ENCODE assay signal across 17 cellular contexts in the genomic region with DNA sequence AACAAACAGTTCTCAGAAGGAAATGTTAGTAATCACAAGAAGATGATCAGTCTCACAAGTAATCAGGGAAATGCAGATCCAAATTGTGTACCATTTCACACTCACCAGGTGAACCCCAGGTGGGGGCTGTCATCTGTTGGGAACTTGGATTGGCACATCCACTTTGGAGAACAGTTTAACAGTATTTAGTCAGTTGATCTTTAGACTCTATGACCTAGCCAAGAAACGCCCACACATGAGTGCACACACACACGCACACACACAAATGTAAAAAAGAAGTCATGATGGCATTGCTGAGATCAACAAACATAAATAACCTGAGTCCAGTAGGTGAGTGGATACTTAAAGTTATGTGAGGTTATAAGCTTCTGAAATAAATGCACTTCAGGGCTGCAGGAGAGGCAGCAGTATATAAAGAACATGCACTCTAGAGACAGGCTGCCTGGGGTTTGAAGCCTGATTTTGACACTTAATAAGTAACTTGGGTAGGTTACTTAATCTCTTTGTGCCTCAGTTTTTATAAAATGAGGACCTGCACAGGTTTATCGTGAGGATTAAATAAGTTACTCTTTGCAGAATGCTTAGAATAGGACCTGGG. TPM values are rescaled to one million over a fixed set of nuclear protein-coding genes. Genes with fewer than 3 reads are reported as not detected.
DNase-seq lines count a peak whose midpoint lies in the region; ATAC-seq and TF ChIP-seq lines count a peak whose summit lies in the region.
"Had no signal": no experiment of that assay in that cellular context is flagged by ENCODE, and none has a peak within 500 bp of the region (broad histone marks: within the 10 kb centered on the region; RNA-seq: fewer than 3 reads in every experiment).

No MANE protein-coding gene starts in this region.

- H3K27ac Mint-ChIP-seq in activated T-helper 1 cell treated with anti-CD3 and anti-CD28 coated beads, Interleukin-12 subunit alpha, Interleukin-12 subunit beta, Interleukin-2, Interleukin-4 antibody, amounts not matched to agents 30 ng/mL and 10 ng/mL and 1 ng/mL, durations not matched to agents 14 hours and 24 hours and 36 hours = no peak overlapping the region
- H3K27ac Mint-ChIP-seq: HFFc6 had no signal

- peaks cover 18% of the 10 kb centered on the region for H3K4me1 Mint-ChIP-seq in activated T-helper 1 cell treated with anti-CD3 and anti-CD28 coated beads, Interleukin-12 subunit alpha, Interleukin-12 subunit beta, Interleukin-2, Interleukin-4 antibody, amounts not matched to agents 30 ng/mL and 10 ng/mL and 1 ng/mL, durations not matched to agents 14 hours and 24 hours and 36 hours (ENCODE audit: low read depth)

- H3K36me3 ChIP-seq in mucosa of descending colon (ENCODE audit: low read depth) = no peaks in the 10 kb centered on the region
- H3K36me3 ChIP-seq: SJCRH30 had no signal

- peaks cover 17% of the 10 kb centered on the region for H3K4me1 ChIP-seq in mucosa of descending colon (ENCODE audit: low read depth)
- H3K4me1 ChIP-seq: SJCRH30 had no signal

- H3K36me3 Mint-ChIP-seq in activated T-helper 1 cell treated with anti-CD3 and anti-CD28 coated beads, Interleukin-12 subunit alpha, Interleukin-12 subunit beta, Interleukin-2, Interleukin-4 antibody, amounts not matched to agents 30 ng/mL and 10 ng/mL and 1 ng/mL, durations not matched to agents 14 hours and 24 hours and 36 hours (ENCODE audit: low read depth) = peaks cover 8% of the 10 kb centered on the region

- DNase-seq in ecto neural progenitor cell (ENCODE audit: low spot score) (peak; percentile 3), left colon (no peak), mucosa of descending colon (peak in 1 of 3 donors; percentile 51), amygdala (lab: John Stamatoyannopoulos, UW) (no peak), T-helper 2 cell (no peak)
- no peak for DNase-seq in activated T-helper 1 cell treated with anti-CD3 and anti-CD28 coated beads, Interleukin-12 subunit alpha, Interleukin-12 subunit beta, Interleukin-2, Interleukin-4 antibody, amounts not matched to agents 30 ng/mL and 10 ng/mL and 1 ng/mL, durations not matched to agents 14 hours and 24 hours and 36 hours (ENCODE audit: low spot score)
- DNase-seq: AML-193, DND-41, HFFc6, NCI-H1417, NCI-H187, NCI-H2107, NCI-H226, NCI-H526, PC-9, SJCRH30 had no signal

- H3K4me3 Mint-ChIP-seq in activated T-helper 1 cell treated with anti-CD3 and anti-CD28 coated beads, Interleukin-12 subunit alpha, Interleukin-12 subunit beta, Interleukin-2, Interleukin-4 antibody, amounts not matched to agents 30 ng/mL and 10 ng/mL and 1 ng/mL, durations not matched to agents 14 hours and 24 hours and 36 hours = no peak overlapping the region
- H3K4me3 Mint-ChIP-seq: HFFc6 had no signal

- no peak overlapping the region for H3K4me3 ChIP-seq in mucosa of descending colon
- H3K4me3 ChIP-seq: PC-9, SJCRH30 had no signal

- peaks cover 3% of the 10 kb centered on the region for H3K9me3 ChIP-seq in mucosa of descending colon

- intact Hi-C loops in left colon (cut with DNase I, micrococcal nuclease) = no loop called here
- intact Hi-C loops in mucosa of descending colon (cut with DNase I, micrococcal nuclease) = no loop called here
- intact Hi-C loops in activated T-helper 1 cell treated with anti-CD3 and anti-CD28 coated beads, Interleukin-12 subunit alpha, Interleukin-12 subunit beta, Interleukin-2, Interleukin-4 antibody, amounts not matched to agents 30 ng/mL and 10 ng/mL and 1 ng/mL, durations not matched to agents 14 hours and 24 hours and 36 hours (cut with micrococcal nuclease) = no loop called here

- peaks cover 1% of the 10 kb centered on the region for H3K27me3 Mint-ChIP-seq in activated T-helper 1 cell treated with anti-CD3 and anti-CD28 coated beads, Interleukin-12 subunit alpha, Interleukin-12 subunit beta, Interleukin-2, Interleukin-4 antibody, amounts not matched to agents 30 ng/mL and 10 ng/mL and 1 ng/mL, durations not matched to agents 14 hours and 24 hours and 36 hours (ENCODE audit: insufficient read depth)

- TF ChIP-seq CTCF in mucosa of descending colon (IDR thresholded peaks at IDR 0.05) = no peak

- ATAC-seq in left colon (peak; percentile 87), mucosa of descending colon (peak; percentile 90), GM21786 (IDR thresholded peaks at IDR 0.05; ENCODE audit: unreplicated experiment) (no peak)

- peaks cover 26% of the 10 kb centered on the region for H3K9me3 Mint-ChIP-seq in activated T-helper 1 cell treated with anti-CD3 and anti-CD28 coated beads, Interleukin-12 subunit alpha, Interleukin-12 subunit beta, Interleukin-2, Interleukin-4 antibody, amounts not matched to agents 30 ng/mL and 10 ng/mL and 1 ng/mL, durations not matched to agents 14 hours and 24 hours and 36 hours

RNA-seq across cellular contexts. Expression of a gene that starts 17.7 kb away (rescaled TPM):
- total RNA-seq in left colon (1 to 10 TPM; 5.2 to 7.1 TPM), mucosa of descending colon (1 to 10 TPM; 4.3 to 9.6 (median 7.8) TPM)
- 10.4 and 10.5 TPM in 2 replicates for total RNA-seq in activated T-helper 1 cell treated with anti-CD3 and anti-CD28 coated beads, Interleukin-12 subunit alpha, Interleukin-12 subunit beta, Interleukin-2, Interleukin-4 antibody, amounts not matched to agents 30 ng/mL and 10 ng/mL and 1 ng/mL, durations not matched to agents 14 hours and 24 hours and 36 hours

RNA-seq across cellular contexts. Expression of a gene that starts 24.8 kb away (rescaled TPM):
- total RNA-seq in left colon (1 to 10 TPM; 6.9 to 7.3 TPM), mucosa of descending colon (10 to 100 TPM in 1 of 3 donors, 1 to 10 TPM in 2; 7.1 to 13.0 (median 8.7) TPM)
- total RNA-seq in activated T-helper 1 cell treated with anti-CD3 and anti-CD28 coated beads, Interleukin-12 subunit alpha, Interleukin-12 subunit beta, Interleukin-2, Interleukin-4 antibody, amounts not matched to agents 30 ng/mL and 10 ng/mL and 1 ng/mL, durations not matched to agents 14 hours and 24 hours and 36 hours = 20.0 and 21.6 TPM in 2 replicates
